In genomic region chr10:115696747-115697146, GRCh38 we compare ENCODE assay signal across 14 cellular contexts.
DNase-seq lines count a peak whose midpoint lies in the region; ATAC-seq and TF ChIP-seq lines count a peak whose summit lies in the region.
"Had no signal": no experiment of that assay in that cellular context is flagged by ENCODE, and none has a peak within 500 bp of the region (broad histone marks: within the 10 kb centered on the region; RNA-seq: fewer than 3 reads in every experiment).

No MANE protein-coding gene starts in this region.

- no peaks in the 10 kb centered on the region for H3K27me3 Mint-ChIP-seq in neural crest cell (ENCODE audit: low read depth)
- H3K27me3 Mint-ChIP-seq: B cell; CD4-positive, alpha-beta T cell had no signal

- no peak overlapping the region for H3K4me3 ChIP-seq in HEK293 (ENCODE audit: low read depth, low read length)

- H3K4me1 Mint-ChIP-seq in neural crest cell, result no peaks in the 10 kb centered on the region
- H3K4me1 Mint-ChIP-seq: B cell had no signal

- DNase-seq in NCI-H1105 (lab: John Stamatoyannopoulos, UW), result peak; percentile 5
- peak; percentile 12 for DNase-seq in NCI-H524 treated with DMSO at 0.1 percent for 48 hours (lab: John Stamatoyannopoulos, UW)
- DNase-seq in neural crest cell (ENCODE audit: low read depth, low spot score), result no peak
- no peak for DNase-seq in activated gamma-delta T cell (lab: John Stamatoyannopoulos, UW)
- DNase-seq in cardiac septum (ENCODE audit: low spot score), result no peak
- DNase-seq: C1 segment of cervical spinal cord; Calu3; CD4-positive, alpha-beta T cell; DMS 273 treated with DMSO at 0.1 percent for 48 hours; HCEC 1CT had no signal

- H3K36me3 Mint-ChIP-seq in neural crest cell (ENCODE audit: low read depth), result peaks cover 5% of the 10 kb centered on the region

- intact Hi-C loops in cardiac septum (cut with DNase I), result no loop called here

- peaks cover 2% of the 10 kb centered on the region for H3K9me3 Mint-ChIP-seq in neural crest cell
- H3K9me3 Mint-ChIP-seq: CD4-positive, alpha-beta T cell had no signal

- TF ChIP-seq CTCF in HEK293 (tag by site-specific recombination; IDR thresholded peaks at IDR 0.05), result no peak
- no peak for TF ChIP-seq CTCF in neural crest cell (conservative IDR thresholded peaks at IDR 0.05)

- no peaks in the 10 kb centered on the region for H3K4me1 ChIP-seq in HEK293 (ENCODE audit: control insufficient read depth, insufficient read depth, low read length)

- no peak overlapping the region for H3K27ac ChIP-seq in HEK293 (ENCODE audit: extremely low read depth, low read depth, low read length)
- H3K27ac ChIP-seq: HL-60 had no signal

- no peaks in the 10 kb centered on the region for H3K9me3 ChIP-seq in HEK293 (ENCODE audit: control insufficient read depth, insufficient read depth, low read depth, low read length)

- no peak for ATAC-seq in HG03175 (IDR thresholded peaks at IDR 0.05; ENCODE audit: unreplicated experiment)

- no peaks in the 10 kb centered on the region for H3K36me3 ChIP-seq in HEK293 (ENCODE audit: control insufficient read depth in 2 of 2, insufficient read depth in 1 of 2, low read length in 2 of 2)

- H3K27ac Mint-ChIP-seq in neural crest cell (ENCODE audit: unreplicated experiment), result peak overlapping the region; percentile 24
- H3K27ac Mint-ChIP-seq: B cell; CD4-positive, alpha-beta T cell had no signal

- H3K4me3 Mint-ChIP-seq in neural crest cell, result no peak overlapping the region
- H3K4me3 Mint-ChIP-seq: B cell; CD4-positive, alpha-beta T cell had no signal

- POLR2A ChIA-PET in HEK293 (lab: Yijun Ruan, JAX), result no interaction called here

- CTCF ChIA-PET in HEK293 (lab: Yijun Ruan, JAX), result no interaction called here

TF ChIP-seq in HEK293, 187 proteins besides CTCF, POLR2A, EP300 and RAD21:
- TF ChIP-seq ZNF596 (tag by site-specific recombination; IDR thresholded peaks at IDR 0.05), result peak; percentile 91
- no peak for TF ChIP-seq ZFP41 (tag by site-specific recombination; IDR thresholded peaks at IDR 0.05; ENCODE audit: borderline replicate concordance)

Comparison
In these comparisons a context has a peak if more than half of its experiments do, and no peak if none do; other contexts are left out.
1. DNase-seq: peak in NCI-H1105 (single experiment) and NCI-H524 treated with DMSO at 0.1 percent for 48 hours (single experiment); none in neural crest cell (single experiment), activated gamma-delta T cell (single experiment) and cardiac septum (single experiment).